10 cellular contexts compared by ENCODE assay signal in genomic region chr5:140795259-140795641, GRCh38. TPM values are rescaled to one million over a fixed set of nuclear protein-coding genes. Genes with fewer than 3 reads are reported as not detected.
A peak's percentile ranks its signal among the peaks of the same experiment; 100 is the strongest.
DNase-seq lines count a peak whose midpoint lies in the region; ATAC-seq and TF ChIP-seq lines count a peak whose summit lies in the region.
"Had no signal": no experiment of that assay in that cellular context is flagged by ENCODE, and none has a peak within 500 bp of the region (broad histone marks: within the 10 kb centered on the region; RNA-seq: fewer than 3 reads in every experiment).

No MANE protein-coding gene starts in this region.

- DNase-seq in HuH-7 (ENCODE audit: low spot score) (peak; percentile 96), chondrocyte (ENCODE audit: low spot score) (no peak), mesothelial cell of epicardium (ENCODE audit: low spot score in 2 of 2, unreplicated experiment in 2 of 2) (no peak), lower leg skin (ENCODE audit: low spot score in 2 of 2) (no peak), COLO668 (lab: John Stamatoyannopoulos, UW; ENCODE audit: unreplicated experiment) (no peak)
- DNase-seq: activated B cell treated with CpG ODN at 0.5 μM for 24 hours, DMS153 had no signal

- no peak overlapping the region for H3K27ac Mint-ChIP-seq in chondrocyte (ENCODE audit: unreplicated experiment)
- no peak overlapping the region for H3K27ac Mint-ChIP-seq in mesothelial cell of epicardium
- H3K27ac Mint-ChIP-seq: activated B cell treated with CpG ODN at 0.5 μM for 24 hours had no signal

- WGBS in lower leg skin, 2 donors, result 21 to 22% methylated on average over 15 of the region's 15 CpGs

- no peak overlapping the region for H3K27ac ChIP-seq in C4-2B

- peaks cover 53% of the 10 kb centered on the region for H3K9me3 Mint-ChIP-seq in chondrocyte (ENCODE audit: low read depth)
- peaks cover 47% of the 10 kb centered on the region for H3K9me3 Mint-ChIP-seq in mesothelial cell of epicardium

- H3K4me1 Mint-ChIP-seq in chondrocyte (ENCODE audit: low read depth) (no peaks in the 10 kb centered on the region), mesothelial cell of epicardium (no peaks in the 10 kb centered on the region)
- H3K4me1 Mint-ChIP-seq: activated B cell treated with CpG ODN at 0.5 μM for 24 hours had no signal

- TF ChIP-seq CTCF in C4-2B (conservative IDR thresholded peaks at IDR 0.05) (peak; percentile 66), chondrocyte (IDR thresholded peaks at IDR 0.05) (peak; percentile 10), mesothelial cell of epicardium (IDR thresholded peaks at IDR 0.05; ENCODE audit: unreplicated experiment) (no peak), lower leg skin (IDR thresholded peaks at IDR 0.05) (no peak)

- H3K4me3 Mint-ChIP-seq in chondrocyte (ENCODE audit: unreplicated experiment) (peak overlapping the region; percentile 65), mesothelial cell of epicardium (peak overlapping the region; percentile 49)
- H3K4me3 Mint-ChIP-seq: activated B cell treated with CpG ODN at 0.5 μM for 24 hours had no signal

- no peak overlapping the region for H3K4me3 ChIP-seq in lower leg skin (ENCODE audit: low read depth, poor library complexity, severe bottlenecking)

- H3K36me3 Mint-ChIP-seq in chondrocyte (ENCODE audit: low read depth) (peaks cover 9% of the 10 kb centered on the region), mesothelial cell of epicardium (peaks cover 26% of the 10 kb centered on the region)

- intact Hi-C loops in lower leg skin (cut with DNase I; ENCODE audit: low total_unique reads), result no loop called here

- ATAC-seq in GM21737 (IDR thresholded peaks at IDR 0.05; ENCODE audit: unreplicated experiment), result no peak
- no peak for ATAC-seq in GM21717 (IDR thresholded peaks at IDR 0.05; ENCODE audit: unreplicated experiment)

- no peak for TF ChIP-seq POLR2A in lower leg skin (IDR thresholded peaks at IDR 0.05)

- H3K27me3 Mint-ChIP-seq in chondrocyte (ENCODE audit: low read depth), result no peaks in the 10 kb centered on the region
- no peaks in the 10 kb centered on the region for H3K27me3 Mint-ChIP-seq in mesothelial cell of epicardium (ENCODE audit: low read depth)

RNA-seq across cellular contexts. Expression of gene PCDHA2, which starts 0.6 kb away (rescaled TPM):
- total RNA-seq in chondrocyte, result 0.75 to 1.2 TPM (median 0.77 TPM) in 3 replicates
- total RNA-seq in mesothelial cell of epicardium, result 0.44 to 0.88 TPM (median 0.87 TPM) in 3 replicates
- not detected for total RNA-seq in lower leg skin
- total RNA-seq: activated B cell treated with CpG ODN at 0.5 μM for 24 hours had no signal

RNA-seq across cellular contexts. Expression of gene PCDHA3, which starts 5.6 kb away (rescaled TPM):
- total RNA-seq in chondrocyte (0.19 to 0.28 TPM (median 0.20 TPM) in 3 replicates), mesothelial cell of epicardium (0.31 to 0.40 TPM (median 0.32 TPM) in 3 replicates), lower leg skin (under 1 TPM in 2 of 4 donors, not detected in 2; 0.05 to 0.13 TPM)
- total RNA-seq: activated B cell treated with CpG ODN at 0.5 μM for 24 hours had no signal

RNA-seq across cellular contexts. Expression of gene PCDHA1, which starts 9.3 kb away (rescaled TPM):
- not detected in 3 replicates for total RNA-seq in chondrocyte
- not detected in 3 replicates for total RNA-seq in mesothelial cell of epicardium
- not detected for total RNA-seq in lower leg skin
- total RNA-seq: activated B cell treated with CpG ODN at 0.5 μM for 24 hours had no signal

RNA-seq across cellular contexts. Expression of gene PCDHA4, which starts 11.6 kb away (rescaled TPM):
- total RNA-seq in chondrocyte (7.1 to 11.1 TPM (median 8.3 TPM) in 3 replicates), mesothelial cell of epicardium (18.8 to 20.9 TPM (median 19.8 TPM) in 3 replicates), lower leg skin (under 1 TPM in 3 of 4 donors, not detected in 1; 0.08 to 0.58 (median 0.23) TPM)
- total RNA-seq: activated B cell treated with CpG ODN at 0.5 μM for 24 hours had no signal

RNA-seq across cellular contexts. Expression of gene PCDHA5, which starts 26.2 kb away (rescaled TPM):
- 0.32 to 0.99 TPM (median 0.62 TPM) in 3 replicates for total RNA-seq in chondrocyte
- 3.6 to 3.7 TPM (median 3.6 TPM) in 3 replicates for total RNA-seq in mesothelial cell of epicardium
- total RNA-seq in lower leg skin, result under 1 TPM in 3 of 4 donors, not detected in 1; 0.05 to 0.19 (median 0.10) TPM
- total RNA-seq: activated B cell treated with CpG ODN at 0.5 μM for 24 hours had no signal

Comparison
In these comparisons a context has a peak if more than half of its experiments do, and no peak if none do; other contexts are left out.
1. CTCF ChIP-seq: peak in C4-2B (single experiment) and chondrocyte (single experiment); none in mesothelial cell of epicardium (single experiment) and lower leg skin (0 of 3).